In the genomic region with DNA sequence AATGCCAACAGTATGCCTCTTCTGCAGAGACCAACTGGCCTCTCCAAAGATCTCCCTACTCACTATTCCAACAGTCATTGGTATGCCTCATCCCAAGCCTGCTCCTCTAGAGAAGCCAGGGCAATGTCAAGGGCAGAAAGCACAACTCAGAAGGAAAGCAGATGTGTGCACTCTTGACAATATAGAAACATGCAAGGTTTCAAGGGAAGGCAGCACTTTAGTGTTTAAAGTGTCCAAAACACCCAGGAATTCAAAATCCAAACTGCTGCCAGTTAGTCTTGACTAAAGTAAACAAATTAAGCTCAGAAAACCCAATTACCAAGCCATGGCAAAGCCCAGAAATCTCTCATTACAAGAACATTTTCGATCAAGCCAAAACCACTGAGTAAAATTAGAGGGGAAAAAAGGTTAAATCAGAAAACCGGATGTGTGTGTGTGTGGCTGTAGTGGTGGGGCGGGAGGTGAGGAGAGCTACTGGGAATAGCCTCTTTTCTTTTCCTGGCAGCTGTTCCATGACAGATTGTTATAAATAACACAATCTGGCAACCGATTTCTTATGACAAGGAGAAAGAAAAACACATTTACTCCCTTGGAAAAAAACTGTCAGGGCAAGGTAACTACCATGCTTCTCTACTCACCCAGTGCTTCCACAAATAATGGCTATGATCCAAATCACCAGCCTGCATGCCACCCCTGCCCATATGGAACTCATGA, we compare ENCODE assay signal across 8 cellular contexts. TPM values are rescaled to one million over a fixed set of nuclear protein-coding genes. Genes with fewer than 3 reads are reported as not detected.
DNase-seq lines count a peak whose midpoint lies in the region; ATAC-seq and TF ChIP-seq lines count a peak whose summit lies in the region.

No MANE protein-coding gene starts in this region.

- no peak overlapping the region for H2BK5ac ChIP-seq in trophoblast cell (ENCODE audit: low read depth, low read length, poor library complexity)

- ATAC-seq in PC-3 (peak; percentile 24), sciatic nerve (peak; percentile 94)

- H3F3A ChIP-seq in PC-3 (ENCODE audit: low read length, unreplicated experiment) = no peaks in the 10 kb centered on the region

- H3K79me1 ChIP-seq in trophoblast cell (ENCODE audit: low read length) = no peaks in the 10 kb centered on the region

- H4K12ac ChIP-seq in trophoblast cell (ENCODE audit: low read depth, low read length) = no peak overlapping the region

- H4K91ac ChIP-seq in trophoblast cell (ENCODE audit: low read depth, low read length) = no peak overlapping the region

- H3K27me3 ChIP-seq in PC-3 (ENCODE audit: low read length) (no peaks in the 10 kb centered on the region), fibroblast of lung (ENCODE audit: control insufficient read depth, insufficient read depth, low read length) (no peaks in the 10 kb centered on the region), trophoblast cell (ENCODE audit: insufficient read depth, low read length) (no peaks in the 10 kb centered on the region)

- no peak overlapping the region for H3K4ac ChIP-seq in trophoblast cell (ENCODE audit: low read depth, low read length)

- POLR2A ChIA-PET in PC-3 (lab: Charles Lee; ENCODE audit: unreplicated experiment) = interaction anchor here (0.6 kb wide), 1 partner anchor 1298 kb away, joined by 4 read pairs; no protein-coding TSS in a partner anchor

- H2BK12ac ChIP-seq in trophoblast cell (ENCODE audit: low read length) = no peak overlapping the region

- no peaks in the 10 kb centered on the region for H4K20me1 ChIP-seq in PC-3 (ENCODE audit: low read length)
- no peaks in the 10 kb centered on the region for H4K20me1 ChIP-seq in fibroblast of lung (ENCODE audit: control insufficient read depth, extremely low read depth, insufficient read depth, low read length)

- H3K36me3 ChIP-seq in PC-3 (ENCODE audit: low read depth, low read length) = no peaks in the 10 kb centered on the region
- H3K36me3 ChIP-seq in fibroblast of lung (ENCODE audit: control insufficient read depth, insufficient read depth, low read length) = no peaks in the 10 kb centered on the region
- no peaks in the 10 kb centered on the region for H3K36me3 ChIP-seq in trophoblast cell (ENCODE audit: control insufficient read depth in 1 of 2, insufficient read depth in 2 of 2, low read length in 2 of 2)

- intact Hi-C loops in PC-3 (cut with micrococcal nuclease) = no loop called here
- intact Hi-C loops in sciatic nerve (cut with DNase I) = no loop called here

- no peak overlapping the region for H3K4me3 ChIP-seq in PC-3 (ENCODE audit: low read length)
- H3K4me3 ChIP-seq in fibroblast of lung (replicated peaks in 1 of 4; ENCODE audit: control extremely low read depth in 1 of 4, insufficient read depth in 1 of 4, low read depth in 3 of 4, low read length in 4 of 4) = no peak overlapping the region
- H3K4me3 ChIP-seq in trophoblast cell (ENCODE audit: low read depth, low read length) = no peak overlapping the region

- no TSS peak for BruUV-seq in PC-3 (replicated peaks; lab: Mats Ljungman, UMichigan)

- no peak overlapping the region for H3K23ac ChIP-seq in trophoblast cell (ENCODE audit: low read length)

- CTCF ChIA-PET in PC-3 (lab: Charles Lee) = interaction anchor here (0.8 kb wide), 1 partner anchor 18 kb away, joined by 4 read pairs; no protein-coding TSS in a partner anchor

- DNase-seq in DMS79 (lab: John Stamatoyannopoulos, UW) (peak; percentile 23), PC-3 (no peak), fibroblast of lung (ENCODE audit: low read depth in 2 of 2) (peak; percentile 84 to 88), sciatic nerve (ENCODE audit: low spot score) (no peak), trophoblast cell (no peak), NCI-H1930 (lab: John Stamatoyannopoulos, UW) (no peak)
- no peak for DNase-seq in activated effector memory CD4-positive, alpha-beta T cell treated with anti-CD3 and anti-CD28 coated beads, Interleukin-2, amount 50 U/mL, for 16 hours
- DNase-seq in activated T-cell treated with anti-CD3 and anti-CD28 coated beads, Interleukin-2, amount 50 U/mL, for 48 hours = no peak

- H3K9me2 ChIP-seq in PC-3 (replicated peaks; ENCODE audit: low read length) = no peaks in the 10 kb centered on the region

- H3K14ac ChIP-seq in trophoblast cell (ENCODE audit: low read length) = no peak overlapping the region

- no peak overlapping the region for H2AK5ac ChIP-seq in trophoblast cell (ENCODE audit: low read length)

- H3K9ac ChIP-seq in PC-3 (ENCODE audit: low read length) = no peak overlapping the region
- H3K9ac ChIP-seq in fibroblast of lung (ENCODE audit: insufficient read depth, low read length) = no peak overlapping the region
- H3K9ac ChIP-seq in trophoblast cell (ENCODE audit: low read length) = no peak overlapping the region

- H3K4me1 ChIP-seq in PC-3 (ENCODE audit: insufficient read depth, low read length) = peaks cover 7% of the 10 kb centered on the region
- H3K4me1 ChIP-seq in fibroblast of lung (ENCODE audit: control insufficient read depth, extremely low read depth, insufficient read depth, low read length) = peaks cover 11% of the 10 kb centered on the region
- no peaks in the 10 kb centered on the region for H3K4me1 ChIP-seq in trophoblast cell (ENCODE audit: control insufficient read depth in 1 of 2, insufficient read depth in 2 of 2, low read length in 2 of 2)

- H3K4me2 ChIP-seq in PC-3 (ENCODE audit: low read length) = no peak overlapping the region
- peak overlapping the region; percentile 72 for H3K4me2 ChIP-seq in fibroblast of lung (ENCODE audit: extremely low read depth, insufficient read depth, low read length)
- H3K4me2 ChIP-seq in trophoblast cell (ENCODE audit: low read length) = no peak overlapping the region

- H2BK120ac ChIP-seq in trophoblast cell (ENCODE audit: insufficient read depth, low read length, poor library complexity) = no peak overlapping the region

- H2AFZ ChIP-seq in PC-3 (ENCODE audit: low read length) (no peak overlapping the region), fibroblast of lung (ENCODE audit: low read length) (no peak overlapping the region), trophoblast cell (ENCODE audit: insufficient read depth, low read length, poor library complexity) (no peak overlapping the region)

- no peaks in the 10 kb centered on the region for H3K9me3 ChIP-seq in PC-3 (ENCODE audit: low read length)
- no peaks in the 10 kb centered on the region for H3K9me3 ChIP-seq in fibroblast of lung (ENCODE audit: control insufficient read depth, insufficient read depth, low read depth, low read length)
- H3K9me3 ChIP-seq in trophoblast cell (ENCODE audit: insufficient read depth, low read depth, low read length) = no peaks in the 10 kb centered on the region

- peak overlapping the region; percentile 20; the same call in 1 of the 2 replicates for H3K27ac ChIP-seq in PC-3 (ENCODE audit: low read length)
- H3K27ac ChIP-seq in fibroblast of lung (ENCODE audit: insufficient read depth, low read length) = peak overlapping the region; percentile 54
- no peak overlapping the region for H3K27ac ChIP-seq in trophoblast cell (ENCODE audit: low read depth, low read length)

- H3K79me2 ChIP-seq in PC-3 (ENCODE audit: low read length) (no peaks in the 10 kb centered on the region), fibroblast of lung (ENCODE audit: control insufficient read depth, insufficient read depth, low read length) (no peaks in the 10 kb centered on the region), trophoblast cell (ENCODE audit: control insufficient read depth, insufficient read depth, low read length, poor library complexity) (no peaks in the 10 kb centered on the region)

- TF ChIP-seq CTCF in PC-3 (conservative IDR thresholded peaks at IDR 0.05; ENCODE audit: low read depth, low read length) = no peak
- no peak for TF ChIP-seq CTCF in fibroblast of lung (conservative IDR thresholded peaks at IDR 0.05 in 1 of 2, IDR thresholded peaks at IDR 0.05 in 1 of 2; ENCODE audit: low read depth in 1 of 2, low read length in 2 of 2)

- no CpG with 5 or more reads among the region's 4 CpGs for WGBS in trophoblast cell (ENCODE audit: extremely low coverage, insufficient coverage, insufficient read length)

- no peak overlapping the region for H4K8ac ChIP-seq in trophoblast cell (ENCODE audit: low read depth, low read length)

- H3K18ac ChIP-seq in trophoblast cell (ENCODE audit: low read length) = no peak overlapping the region

RNA-seq across cellular contexts. Expression of a gene that starts 39.2 kb away (rescaled TPM):
- total RNA-seq in PC-3 (2014; rRNA removed) = 37.1 and 38.9 TPM in 2 replicates
- total RNA-seq in fibroblast of lung = 35.7 and 49.5 TPM in 2 replicates
- 47.2 and 59.0 TPM in 2 replicates for polyA plus RNA-seq in fibroblast of lung
- 34.7 and 46.5 TPM in 2 replicates for polyA plus RNA-seq in fibroblast of lung (2012)
- polyA minus RNA-seq in fibroblast of lung (ENCODE audit: low replicate concordance) = 15.2 and 18.6 TPM in 2 replicates
- total RNA-seq in sciatic nerve = 30.7 TPM
- polyA plus RNA-seq in trophoblast cell (2013) = 13.9 and 14.3 TPM in 2 replicates

Comparison
In these comparisons a context has a peak if more than half of its experiments do, and no peak if none do; other contexts are left out.
1. DNase-seq: peak in DMS79 (single experiment) and fibroblast of lung (2 of 2); none in PC-3 (single experiment), sciatic nerve (single experiment), trophoblast cell (0 of 2), activated effector memory CD4-positive, alpha-beta T cell treated with anti-CD3 and anti-CD28 coated beads, Interleukin-2, amount 50 U/mL, for 16 hours (single experiment), activated T-cell treated with anti-CD3 and anti-CD28 coated beads, Interleukin-2, amount 50 U/mL, for 48 hours (0 of 2) and NCI-H1930 (0 of 2).